Comparison of ENCODE assay signal across 1 cellular context in the genomic region with DNA sequence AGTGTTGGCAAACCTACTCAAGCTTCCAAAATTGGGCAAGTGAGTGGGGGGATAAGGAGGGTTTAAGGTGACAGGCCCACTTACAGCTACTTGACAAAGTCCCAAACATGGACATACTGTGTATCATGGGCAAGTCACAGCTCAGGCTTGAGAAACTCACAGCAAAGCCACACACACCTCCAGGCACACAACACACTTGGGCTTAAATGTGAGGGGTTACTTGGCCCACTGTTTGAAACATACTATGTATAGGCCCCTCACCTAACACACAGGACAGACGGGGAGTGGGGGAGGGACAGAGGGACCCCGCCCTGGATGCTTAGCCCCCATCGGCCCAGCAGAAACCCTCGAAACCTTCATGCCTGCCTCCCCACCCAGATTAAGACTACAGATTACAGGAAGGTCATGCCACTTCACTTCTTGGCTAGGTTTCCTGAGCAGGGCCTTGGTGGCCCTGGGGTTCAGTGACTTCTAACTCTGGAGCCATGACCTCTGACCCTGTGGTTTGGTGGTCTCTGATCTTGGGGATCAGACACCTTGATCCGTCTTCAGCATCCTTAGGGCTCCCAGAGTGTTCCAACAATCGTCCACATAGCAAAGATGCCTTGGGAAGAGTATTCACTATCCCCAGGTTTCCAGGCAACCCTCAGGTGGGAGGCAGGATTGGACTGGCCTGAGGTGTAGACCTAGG.
TF ChIP-seq lines count a peak whose summit lies in the region.

No MANE protein-coding gene starts in this region.

TF ChIP-seq in IMR-90, 13 proteins besides CTCF, POLR2A, EP300 and RAD21 (continued from another document):
- no peak for TF ChIP-seq RFX5 (IDR thresholded peaks at IDR 0.05; ENCODE audit: low read depth, low read length)
- TF ChIP-seq MAZ (IDR thresholded peaks at IDR 0.05; ENCODE audit: borderline replicate concordance, low read depth, low read length): no peak
- TF ChIP-seq MXI1 (IDR thresholded peaks at IDR 0.05; ENCODE audit: borderline replicate concordance, low read depth, low read length): no peak
- TF ChIP-seq FOS (IDR thresholded peaks at IDR 0.05; ENCODE audit: low read depth, low read length): no peak
- TF ChIP-seq NFE2L2 (IDR thresholded peaks at IDR 0.05; ENCODE audit: low read depth, low read length): no peak
- TF ChIP-seq ELK1 (IDR thresholded peaks at IDR 0.05; ENCODE audit: borderline replicate concordance, low read depth, low read length): no peak
- TF ChIP-seq CHD1 (IDR thresholded peaks at IDR 0.05; ENCODE audit: low read depth, low read length): no peak
- TF ChIP-seq RCOR1 (IDR thresholded peaks at IDR 0.05; ENCODE audit: insufficient replicate concordance, low read length): no peak
- no peak for TF ChIP-seq MAFK (IDR thresholded peaks at IDR 0.05; ENCODE audit: low read depth, low read length)
- TF ChIP-seq, protein P1, sequence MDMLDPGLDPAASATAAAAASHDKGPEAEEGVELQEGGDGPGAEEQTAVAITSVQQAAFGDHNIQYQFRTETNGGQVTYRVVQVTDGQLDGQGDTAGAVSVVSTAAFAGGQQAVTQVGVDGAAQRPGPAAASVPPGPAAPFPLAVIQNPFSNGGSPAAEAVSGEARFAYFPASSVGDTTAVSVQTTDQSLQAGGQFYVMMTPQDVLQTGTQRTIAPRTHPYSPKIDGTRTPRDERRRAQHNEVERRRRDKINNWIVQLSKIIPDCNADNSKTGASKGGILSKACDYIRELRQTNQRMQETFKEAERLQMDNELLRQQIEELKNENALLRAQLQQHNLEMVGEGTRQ (IDR thresholded peaks at IDR 0.05; ENCODE audit: low read depth, low read length): no peak
